20 cellular contexts compared by ENCODE assay signal in genomic region chr9:135916998-135917397, GRCh38. TPM values are rescaled to one million over a fixed set of nuclear protein-coding genes. Genes with fewer than 3 reads are reported as not detected.
A peak's percentile ranks its signal among the peaks of the same experiment; 100 is the strongest.
DNase-seq lines count a peak whose midpoint lies in the region; ATAC-seq and TF ChIP-seq lines count a peak whose summit lies in the region.
"Had no signal": no experiment of that assay in that cellular context is flagged by ENCODE, and none has a peak within 500 bp of the region (broad histone marks: within the 10 kb centered on the region; RNA-seq: fewer than 3 reads in every experiment).

No MANE protein-coding gene starts in this region.

- no peak overlapping the region for H3K27ac Mint-ChIP-seq in glutamatergic neuron (ENCODE audit: unreplicated experiment)
- no peak overlapping the region for H3K27ac Mint-ChIP-seq in CD8-positive, alpha-beta memory T cell
- H3K27ac Mint-ChIP-seq: T-helper 17 cell had no signal

- no peak overlapping the region for H2AK5ac ChIP-seq in IMR-90 (ENCODE audit: low read depth, low read length)

- H3K18ac ChIP-seq in IMR-90 (ENCODE audit: low read depth, low read length) = no peak overlapping the region

- peaks cover 0 to 33% (median 14%) of the 10 kb centered on the region in 11 experiments; a peak in 16 of 22 replicates for H4K20me1 ChIP-seq in BLaER1 treated with 17β-estradiol and CSF1 and Interleukin-3, amounts not matched to agents 10 nM and 100 nM
- H4K20me1 ChIP-seq in IMR-90 (ENCODE audit: insufficient read depth, low read length) = peaks cover 3% of the 10 kb centered on the region; the same call in 1 of the 2 replicates

- H2AK9ac ChIP-seq in IMR-90 (replicated peaks; ENCODE audit: low read depth, low read length, poor library complexity) = no peak overlapping the region

- H3K4me2 ChIP-seq in BLaER1 treated with 17β-estradiol and CSF1 and Interleukin-3, amounts not matched to agents 10 nM and 100 nM = peak overlapping the region; percentile 9 to 58 (median 36)
- H3K4me2 ChIP-seq in IMR-90 (ENCODE audit: low read depth, low read length) = no peak overlapping the region

- peaks cover 14% of the 10 kb centered on the region for H3K9me3 Mint-ChIP-seq in glutamatergic neuron (ENCODE audit: unreplicated experiment)
- H3K9me3 Mint-ChIP-seq in CD8-positive, alpha-beta memory T cell = peaks cover 23 to 54% (median 49%) of the 10 kb centered on the region in 5 donors

- dilution Hi-C loops in IMR-90 (cut with HindIII; ENCODE audit: low sequenced_read_pairs, unreplicated experiment) = no loop called here

- no peak overlapping the region for H2BK20ac ChIP-seq in IMR-90 (ENCODE audit: low read depth, low read length)

- H2BK15ac ChIP-seq in IMR-90 (ENCODE audit: low read depth, low read length) = no peak overlapping the region

- H3K27ac ChIP-seq in BLaER1 treated with 17β-estradiol and CSF1 and Interleukin-3, amounts not matched to agents 10 nM and 100 nM = no peak overlapping the region
- H3K27ac ChIP-seq in IMR-90 (ENCODE audit: insufficient read depth, low read length) (no peak overlapping the region), Panc1 (ENCODE audit: low read length) (no peak overlapping the region)
- no peak overlapping the region for H3K27ac ChIP-seq in CD8-positive, alpha-beta memory T cell (ENCODE audit: low read depth, low read length)
- H3K27ac ChIP-seq: C4-2B, SJSA1 had no signal

- no peak overlapping the region for H3K4ac ChIP-seq in IMR-90 (ENCODE audit: low read depth, low read length)

- H3K23ac ChIP-seq in IMR-90 (ENCODE audit: low read depth, low read length) = no peak overlapping the region

- CTCF ChIA-PET in IMR-90 (lab: Yijun Ruan, JAX) = no interaction called here
- CTCF ChIA-PET in Panc1 (lab: Charles Lee) = no interaction called here
- CTCF ChIA-PET in CD8-positive, alpha-beta memory T cell (lab: Charles Lee) = no interaction called here

- peaks cover 2% of the 10 kb centered on the region for H3K4me1 Mint-ChIP-seq in glutamatergic neuron (ENCODE audit: low read depth, unreplicated experiment)
- peaks cover 0 to under 1% (median 0%) of the 10 kb centered on the region in 3 donors for H3K4me1 Mint-ChIP-seq in CD8-positive, alpha-beta memory T cell
- H3K4me1 Mint-ChIP-seq: T-helper 17 cell had no signal

- in situ Hi-C loops in IMR-90 (cut with MboI; ENCODE audit: low sequenced_read_pairs) = no loop called here
- in situ Hi-C loops in Panc1 (cut with HindIII; ENCODE audit: low pct_unique_long_range_greater_than_20kb, low sequenced_read_pairs) = no loop called here

- POLR2A ChIA-PET in IMR-90 (lab: Charles Lee; ENCODE audit: unreplicated experiment) = no interaction called here
- POLR2A ChIA-PET in Panc1 (lab: Charles Lee) = no interaction called here
- POLR2A ChIA-PET in CD8-positive, alpha-beta memory T cell (lab: Charles Lee) = no interaction called here

- H3K79me1 ChIP-seq in IMR-90 (ENCODE audit: low read depth in 1 of 2, low read length in 2 of 2) = peaks cover 4 to 7% of the 10 kb centered on the region in 2 experiments; a peak in 2 of 4 replicates

- H2BK120ac ChIP-seq in IMR-90 (ENCODE audit: low read depth, low read length) = no peak overlapping the region

- no peak overlapping the region for H2BK5ac ChIP-seq in IMR-90 (ENCODE audit: low read depth, low read length, poor library complexity, severe bottlenecking)

- no peak overlapping the region for H3K14ac ChIP-seq in IMR-90 (replicated peaks; ENCODE audit: low read depth, low read length)

- no CpG with 5 or more reads among the region's 1 CpG for WGBS in IMR-90 (ENCODE audit: extremely low coverage in 2 of 2, insufficient read length in 1 of 2), 2 experiments

- DNase-seq in IMR-90 (no peak), Panc1 (ENCODE audit: low read depth, low spot score) (no peak), glutamatergic neuron (no peak), DMS 273 (lab: John Stamatoyannopoulos, UW; ENCODE audit: unreplicated experiment) (no peak), NCI-H2196 treated with DMSO at 0.1 percent for 48 hours (lab: John Stamatoyannopoulos, UW; ENCODE audit: unreplicated experiment) (no peak)
- DNase-seq in CD8-positive, alpha-beta memory T cell = no peak
- DNase-seq: DMS53, EL, GOT3, NCI-H1105 treated with DMSO at 0.1 percent for 48 hours, NCI-H1694, NCI-H2081 treated with DMSO at 0.1 percent for 48 hours, NCI-H510A treated with DMSO at 0.1 percent for 48 hours, NCI-H774, T-helper 17 cell had no signal

- no peak overlapping the region for H4K8ac ChIP-seq in IMR-90 (ENCODE audit: low read depth in 2 of 2, low read length in 2 of 2)

- peak overlapping the region; percentile 21 for H3K4me3 Mint-ChIP-seq in glutamatergic neuron (ENCODE audit: unreplicated experiment)
- H3K4me3 Mint-ChIP-seq in CD8-positive, alpha-beta memory T cell = no peak overlapping the region
- H3K4me3 Mint-ChIP-seq: T-helper 17 cell had no signal

- H3K9me3 ChIP-seq in BLaER1 treated with 17β-estradiol and CSF1 and Interleukin-3, amounts not matched to agents 10 nM and 100 nM (replicated peaks in 1 of 11) = peaks cover 14 to 57% (median 38%) of the 10 kb centered on the region in 11 experiments
- H3K9me3 ChIP-seq in IMR-90 (ENCODE audit: control insufficient read depth, insufficient read depth, low read length) = peaks cover 44% of the 10 kb centered on the region
- peaks cover 29% of the 10 kb centered on the region; the same call in 1 of the 2 replicates for H3K9me3 ChIP-seq in Panc1 (ENCODE audit: control insufficient read depth, insufficient read depth, low read depth, low read length)
- H3K9me3 ChIP-seq in CD8-positive, alpha-beta memory T cell (ENCODE audit: low read length) = peaks cover 26% of the 10 kb centered on the region

- H3K36me3 ChIP-seq in BLaER1 treated with 17β-estradiol and CSF1 and Interleukin-3, amounts not matched to agents 10 nM and 100 nM = peaks cover 40 to 54% (median 48%) of the 10 kb centered on the region in 11 experiments
- H3K36me3 ChIP-seq in IMR-90 (ENCODE audit: control insufficient read depth, insufficient read depth, low read length) = peaks cover 26% of the 10 kb centered on the region
- H3K36me3 ChIP-seq in Panc1 (ENCODE audit: control insufficient read depth, insufficient read depth, low read length) = no peaks in the 10 kb centered on the region
- H3K36me3 ChIP-seq in CD8-positive, alpha-beta memory T cell (ENCODE audit: insufficient read depth, low read length) = peaks cover 5% of the 10 kb centered on the region

- BruUV-seq in IMR-90 (replicated peaks; lab: Mats Ljungman, UMichigan) = TSS peak; percentile 18
- BruUV-seq in Panc1 (replicated peaks; lab: Mats Ljungman, UMichigan) = TSS peak; percentile 63

- no peaks in the 10 kb centered on the region; the same call in 1 of the 2 replicates for H3K9me1 ChIP-seq in IMR-90 (ENCODE audit: insufficient read depth, low read length)

- intact Hi-C loops in IMR-90 (cut with micrococcal nuclease) = no loop called here
- intact Hi-C loops in Panc1 (cut with micrococcal nuclease; ENCODE audit: unreplicated experiment) = no loop called here

- no peak overlapping the region for H3K4me3 ChIP-seq in BLaER1 treated with 17β-estradiol and CSF1 and Interleukin-3, amounts not matched to agents 10 nM and 100 nM
- H3K4me3 ChIP-seq in IMR-90 (ENCODE audit: insufficient read depth, low read depth, low read length) = no peak overlapping the region
- H3K4me3 ChIP-seq in Panc1 (ENCODE audit: low read depth in 2 of 2, low read length in 2 of 2) = no peak overlapping the region
- no peak overlapping the region for H3K4me3 ChIP-seq in CD8-positive, alpha-beta memory T cell (ENCODE audit: low read length)
- H3K4me3 ChIP-seq: SJSA1 had no signal

- no peak overlapping the region for H4K5ac ChIP-seq in IMR-90 (ENCODE audit: low read depth, low read length)

- peaks cover 4% of the 10 kb centered on the region for H3K27me3 Mint-ChIP-seq in glutamatergic neuron (ENCODE audit: unreplicated experiment)
- H3K27me3 Mint-ChIP-seq in CD8-positive, alpha-beta memory T cell = peaks cover 0 to 1% of the 10 kb centered on the region in 2 donors
- H3K27me3 Mint-ChIP-seq: T-helper 17 cell had no signal

- TF ChIP-seq RAD21 in IMR-90 (IDR thresholded peaks at IDR 0.05; ENCODE audit: low read length) = no peak

- no peak overlapping the region for H3K56ac ChIP-seq in IMR-90 (ENCODE audit: extremely low read depth, insufficient read depth, low read length)

- no peak for TF ChIP-seq POLR2A in IMR-90 (IDR thresholded peaks at IDR 0.05; ENCODE audit: low read depth, low read length)

- no peaks in the 10 kb centered on the region for H3K27me3 ChIP-seq in BLaER1 treated with 17β-estradiol and CSF1 and Interleukin-3, amounts not matched to agents 10 nM and 100 nM
- H3K27me3 ChIP-seq in IMR-90 (ENCODE audit: control insufficient read depth, insufficient read depth, low read length) (no peaks in the 10 kb centered on the region), Panc1 (ENCODE audit: control insufficient read depth, insufficient read depth, low read length) (no peaks in the 10 kb centered on the region)
- no peaks in the 10 kb centered on the region for H3K27me3 ChIP-seq in CD8-positive, alpha-beta memory T cell (ENCODE audit: insufficient read depth, low read length, poor library complexity, severe bottlenecking)
- H3K27me3 ChIP-seq: SJSA1 had no signal

- no peak overlapping the region for H4K91ac ChIP-seq in IMR-90 (ENCODE audit: insufficient read depth, low read depth, low read length)

- H2AFZ ChIP-seq in IMR-90 (replicated peaks; ENCODE audit: low read length, poor library complexity) = no peak overlapping the region

- peaks cover 22 to 46% (median 25%) of the 10 kb centered on the region in 10 experiments for H3K4me1 ChIP-seq in BLaER1 treated with 17β-estradiol and CSF1 and Interleukin-3, amounts not matched to agents 10 nM and 100 nM
- H3K4me1 ChIP-seq in IMR-90 (ENCODE audit: control insufficient read depth, insufficient read depth, low read length) = no peaks in the 10 kb centered on the region
- H3K4me1 ChIP-seq in Panc1 (ENCODE audit: control insufficient read depth, insufficient read depth, low read length) = no peaks in the 10 kb centered on the region
- H3K4me1 ChIP-seq in CD8-positive, alpha-beta memory T cell (ENCODE audit: insufficient read depth, low read length) = no peaks in the 10 kb centered on the region
- H3K4me1 ChIP-seq: SJSA1 had no signal

- TF ChIP-seq CTCF in IMR-90 (conservative IDR thresholded peaks at IDR 0.05; ENCODE audit: low read depth, low read length) (no peak), Panc1 (IDR thresholded peaks at IDR 0.05) (no peak), glutamatergic neuron (IDR thresholded peaks at IDR 0.05; ENCODE audit: partially characterized antibody, unreplicated experiment) (no peak)

- ATAC-seq in IMR-90 (ENCODE audit: low read depth) = no peak
- no peak for ATAC-seq in Panc1
- no peak for ATAC-seq in GM18870 (IDR thresholded peaks at IDR 0.05; ENCODE audit: unreplicated experiment)
- ATAC-seq: HCT116, T-helper 17 cell had no signal

- H3K36me3 Mint-ChIP-seq in glutamatergic neuron (ENCODE audit: unreplicated experiment) = peaks cover 48% of the 10 kb centered on the region
- peaks cover 18 to 44% (median 35%) of the 10 kb centered on the region in 3 donors for H3K36me3 Mint-ChIP-seq in CD8-positive, alpha-beta memory T cell

- H3K9ac ChIP-seq in BLaER1 treated with 17β-estradiol and CSF1 and Interleukin-3, amounts not matched to agents 10 nM and 100 nM = no peak overlapping the region
- no peak overlapping the region for H3K9ac ChIP-seq in IMR-90 (ENCODE audit: low read depth, low read length)

RNA-seq across cellular contexts. Expression of gene CAMSAP1, which starts 9.7 kb away (rescaled TPM):
- total RNA-seq in IMR-90 (2012; rRNA removed) = 19.5 and 21.1 TPM in 2 replicates
- 8.2 and 8.6 TPM in 2 replicates for polyA plus RNA-seq in IMR-90 (2012; rRNA removed)
- 5.5 and 9.6 TPM in 2 replicates for polyA plus RNA-seq in IMR-90 (2012; cell fraction: cytosol; rRNA removed)
- polyA plus RNA-seq in IMR-90 (2012; cell fraction: nucleus; rRNA removed; ENCODE audit: low replicate concordance) = 8.9 and 9.8 TPM in 2 replicates
- total RNA-seq in Panc1 (2021; ENCODE audit: unreplicated experiment) = 24.8 TPM
- polyA plus RNA-seq in Panc1 (2012; ENCODE audit: insufficient read length) = 21.4 TPM
- 150 TPM for total RNA-seq in glutamatergic neuron (ENCODE audit: unreplicated experiment)
- 10 to 100 TPM; 30.4 to 33.7 TPM for total RNA-seq in CD8-positive, alpha-beta memory T cell
- 2.2 TPM for polyA plus RNA-seq in CD8-positive, alpha-beta memory T cell

RNA-seq across cellular contexts. Expression of gene UBAC1, which starts 44.2 kb away (rescaled TPM):
- total RNA-seq in IMR-90 (2012; rRNA removed) (25.3 and 33.6 TPM in 2 replicates), Panc1 (2021; ENCODE audit: unreplicated experiment) (38.0 TPM), glutamatergic neuron (ENCODE audit: unreplicated experiment) (48.4 TPM)
- polyA plus RNA-seq in IMR-90 (2012; rRNA removed) = 33.9 and 36.4 TPM in 2 replicates
- 38.7 and 47.1 TPM in 2 replicates for polyA plus RNA-seq in IMR-90 (2012; cell fraction: cytosol; rRNA removed)
- 63.9 and 70.8 TPM in 2 replicates for polyA plus RNA-seq in IMR-90 (2012; cell fraction: nucleus; rRNA removed; ENCODE audit: low replicate concordance)
- polyA plus RNA-seq in Panc1 (2012; ENCODE audit: insufficient read length) = 36.0 TPM
- 10 to 100 TPM; 36.3 to 38.1 TPM for total RNA-seq in CD8-positive, alpha-beta memory T cell
- 27.1 TPM for polyA plus RNA-seq in CD8-positive, alpha-beta memory T cell
